12 cellular contexts compared by ENCODE assay signal in the genomic region with DNA sequence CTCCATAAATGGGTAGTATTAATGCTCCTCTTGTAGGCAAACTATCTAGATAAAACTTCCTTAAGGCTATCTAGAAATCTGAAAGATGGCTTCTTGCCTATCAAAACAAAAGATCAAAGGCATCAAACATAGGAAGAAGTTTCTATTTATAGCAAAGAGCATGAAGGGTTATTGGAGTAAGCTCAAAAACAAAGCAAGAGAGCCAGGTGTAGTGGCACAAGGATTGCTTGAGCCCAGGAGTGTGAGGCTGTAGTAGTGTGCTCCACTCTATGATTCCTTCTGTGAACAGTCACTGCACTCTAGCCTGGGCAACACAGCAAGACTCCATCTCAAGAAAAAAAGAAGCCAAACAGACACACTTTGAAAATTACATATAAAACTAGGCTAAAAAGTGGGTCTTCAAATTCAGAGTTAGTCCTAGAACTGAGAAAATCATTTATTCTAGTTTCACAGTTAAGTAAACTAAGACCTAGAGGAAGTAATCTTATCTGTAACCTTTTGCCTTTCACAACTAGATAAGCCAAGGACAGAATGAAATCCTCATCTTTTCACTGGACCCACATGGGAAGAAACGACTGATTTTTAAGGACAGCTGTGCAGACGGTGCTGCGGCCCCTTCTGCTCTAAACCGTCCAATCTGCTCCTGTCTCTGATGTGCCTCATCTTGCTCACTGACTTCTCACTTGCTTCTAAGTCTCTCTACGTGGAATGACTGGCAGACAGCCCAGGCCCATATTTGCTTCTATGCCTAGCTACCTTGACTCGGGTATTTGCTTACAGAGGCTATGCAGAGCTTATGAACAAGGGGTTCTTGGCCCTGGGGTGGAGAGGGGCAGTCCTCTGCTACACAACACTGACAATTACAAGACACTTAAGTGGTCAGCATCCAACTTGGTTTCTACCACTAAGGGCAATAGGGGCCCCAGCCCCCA. TPM values are rescaled to one million over a fixed set of nuclear protein-coding genes. Genes with fewer than 3 reads are reported as not detected.
DNase-seq lines count a peak whose midpoint lies in the region; ATAC-seq and TF ChIP-seq lines count a peak whose summit lies in the region.
"Had no signal": no experiment of that assay in that cellular context is flagged by ENCODE, and none has a peak within 500 bp of the region (broad histone marks: within the 10 kb centered on the region; RNA-seq: fewer than 3 reads in every experiment).

No MANE protein-coding gene starts in this region.

- H3K36me3 ChIP-seq in left ventricle myocardium inferior (peaks cover 40% of the 10 kb centered on the region), mucosa of rectum (ENCODE audit: control insufficient read depth in 2 of 2, insufficient read depth in 2 of 2, low read length in 2 of 2) (peaks cover 31 to 40% of the 10 kb centered on the region in 2 donors), vagina (peaks cover 0 to 41% of the 10 kb centered on the region in 2 donors)

- TF ChIP-seq POLR2A in vagina (IDR thresholded peaks at IDR 0.05) = no peak

- peak overlapping the region; percentile 53 for H3K27ac ChIP-seq in left ventricle myocardium inferior (replicated peaks)
- peak overlapping the region; percentile 73 to 74 for H3K27ac ChIP-seq in mucosa of rectum (ENCODE audit: low read depth in 2 of 2, low read length in 2 of 2)
- H3K27ac ChIP-seq in vagina = peak overlapping the region; percentile 12

- H3K27ac Mint-ChIP-seq in activated naive CD8-positive, alpha-beta T cell treated with anti-CD3 and anti-CD28 coated beads for 36 hours = peak overlapping the region; percentile 44
- H3K27ac Mint-ChIP-seq: nephron had no signal

- H3K9me3 ChIP-seq in left ventricle myocardium inferior (replicated peaks) (no peaks in the 10 kb centered on the region), mucosa of rectum (ENCODE audit: control insufficient read depth in 2 of 2, low read length in 2 of 2) (no peaks in the 10 kb centered on the region), vagina (no peaks in the 10 kb centered on the region)
- H3K9me3 ChIP-seq: BE2C had no signal

- no peaks in the 10 kb centered on the region for H3K27me3 Mint-ChIP-seq in activated naive CD8-positive, alpha-beta T cell treated with anti-CD3 and anti-CD28 coated beads for 36 hours

- peaks cover 31% of the 10 kb centered on the region for H3K4me1 Mint-ChIP-seq in activated naive CD8-positive, alpha-beta T cell treated with anti-CD3 and anti-CD28 coated beads for 36 hours
- H3K4me1 Mint-ChIP-seq: nephron had no signal

- H3K4me1 ChIP-seq in left ventricle myocardium inferior (peaks cover 52% of the 10 kb centered on the region), mucosa of rectum (ENCODE audit: control insufficient read depth in 2 of 2, insufficient read depth in 2 of 2, low read length in 2 of 2) (peaks cover 34 to 36% of the 10 kb centered on the region in 2 donors), vagina (peaks cover 18% of the 10 kb centered on the region)
- H3K4me1 ChIP-seq: BE2C had no signal

- TF ChIP-seq CTCF in left ventricle myocardium inferior (IDR thresholded peaks at IDR 0.05; ENCODE audit: borderline replicate concordance) (no peak), vagina (IDR thresholded peaks at IDR 0.05) (no peak)

- no peaks in the 10 kb centered on the region for H3K27me3 ChIP-seq in left ventricle myocardium inferior (ENCODE audit: low read depth)
- H3K27me3 ChIP-seq in mucosa of rectum (ENCODE audit: control insufficient read depth in 2 of 2, insufficient read depth in 2 of 2, low read length in 2 of 2) = no peaks in the 10 kb centered on the region
- no peaks in the 10 kb centered on the region for H3K27me3 ChIP-seq in vagina
- H3K27me3 ChIP-seq: BE2C had no signal

- H3K9ac ChIP-seq in mucosa of rectum (ENCODE audit: low read depth in 1 of 2, low read length in 2 of 2) = peak overlapping the region; percentile 38 to 54

- no peak overlapping the region for H3K4me3 Mint-ChIP-seq in activated naive CD8-positive, alpha-beta T cell treated with anti-CD3 and anti-CD28 coated beads for 36 hours
- H3K4me3 Mint-ChIP-seq: activated T-cell treated with anti-CD3 and anti-CD28 coated beads, Interleukin-2, amount 50 U/mL, for 4 hours; nephron had no signal

- peaks cover 35% of the 10 kb centered on the region for H3K36me3 Mint-ChIP-seq in activated naive CD8-positive, alpha-beta T cell treated with anti-CD3 and anti-CD28 coated beads for 36 hours

- intact Hi-C loops in left ventricle myocardium inferior (cut with micrococcal nuclease) (no loop called here), Right ventricle myocardium superior (cut with DNase I) (no loop called here), vagina (cut with DNase I) (no loop called here)

- no peak for DNase-seq in left ventricle myocardium inferior
- no peak for DNase-seq in Right ventricle myocardium superior
- no peak for DNase-seq in activated naive CD8-positive, alpha-beta T cell treated with anti-CD3 and anti-CD28 coated beads for 36 hours
- DNase-seq in vagina (ENCODE audit: extremely low spot score in 2 of 2) = peak in 1 of 2 donors; percentile 74
- DNase-seq in T-helper 9 cell = no peak
- no peak for DNase-seq in cerebellar nuclear complex (lab: John Stamatoyannopoulos, UW)
- DNase-seq: activated T-cell treated with anti-CD3 and anti-CD28 coated beads, Interleukin-2, amount 50 U/mL, for 4 hours; BE2C; GF-D8 had no signal

- ATAC-seq in Right ventricle myocardium superior (ENCODE audit: poor library complexity) (no peak), GM21619 (IDR thresholded peaks at IDR 0.05; ENCODE audit: unreplicated experiment) (no peak)

- peaks cover 4% of the 10 kb centered on the region for H3K9me3 Mint-ChIP-seq in activated naive CD8-positive, alpha-beta T cell treated with anti-CD3 and anti-CD28 coated beads for 36 hours
- H3K9me3 Mint-ChIP-seq: activated T-cell treated with anti-CD3 and anti-CD28 coated beads, Interleukin-2, amount 50 U/mL, for 4 hours; nephron had no signal

- H3K4me3 ChIP-seq in left ventricle myocardium inferior (no peak overlapping the region), mucosa of rectum (ENCODE audit: low read length in 2 of 2) (no peak overlapping the region), vagina (no peak overlapping the region)

RNA-seq across cellular contexts. Expression of gene ESYT2, which starts 50.0 kb away (rescaled TPM):
- total RNA-seq in left ventricle myocardium inferior (41.1 TPM), Right ventricle myocardium superior (43.8 TPM), vagina (82.5 TPM)
- 10 to 100 TPM; 52.1 to 52.5 TPM for total RNA-seq in activated naive CD8-positive, alpha-beta T cell treated with anti-CD3 and anti-CD28 coated beads for 36 hours

Comparison
In these comparisons a context has a peak if more than half of its experiments do, and no peak if none do; other contexts are left out.
1. H3K27ac ChIP-seq: peak in every context shown above with its lines; median percentile 74 in mucosa of rectum; 53 in left ventricle myocardium inferior; 12 in vagina.